In genomic region chr1:68202239-68202832, GRCh38 we compare ENCODE assay signal across 17 cellular contexts. TPM values are rescaled to one million over a fixed set of nuclear protein-coding genes. Genes with fewer than 3 reads are reported as not detected.
DNase-seq lines count a peak whose midpoint lies in the region; ATAC-seq, FAIRE-seq and TF ChIP-seq lines count a peak whose summit lies in the region.
"Had no signal": no experiment of that assay in that cellular context is flagged by ENCODE, and none has a peak within 500 bp of the region (broad histone marks: within the 10 kb centered on the region; RNA-seq: fewer than 3 reads in every experiment).

No MANE protein-coding gene starts in this region.

- POLR2A ChIA-PET in HEK293T (lab: Yijun Ruan, JAX), result no interaction called here

- H3K4me3 ChIP-seq in brain microvascular endothelial cell (ENCODE audit: low read depth, low read length) (no peak overlapping the region), mesendoderm (ENCODE audit: low read length) (no peak overlapping the region)
- H3K4me3 ChIP-seq: breast epithelium had no signal

- peaks cover 10% of the 10 kb centered on the region for H3K79me1 ChIP-seq in mesendoderm (ENCODE audit: low read length)

- H3K36me3 ChIP-seq in brain microvascular endothelial cell (replicated peaks) (no peaks in the 10 kb centered on the region), mesendoderm (ENCODE audit: control insufficient read depth, insufficient read depth, low read length) (no peaks in the 10 kb centered on the region)
- H3K36me3 ChIP-seq: breast epithelium had no signal

- H2BK5ac ChIP-seq in mesendoderm (ENCODE audit: low read length), result no peak overlapping the region

- CTCF ChIA-PET in HEK293T (lab: Yijun Ruan, JAX), result interaction anchor here (1.5 kb wide), 1 partner anchor 82 kb away, joined by 4 read pairs; no protein-coding TSS in a partner anchor

- no peak overlapping the region for H3K4me2 ChIP-seq in mesendoderm (ENCODE audit: low read length)

- peak overlapping the region; percentile 39 for H4K8ac ChIP-seq in mesendoderm (ENCODE audit: low read depth, low read length)

- H3K27ac ChIP-seq in brain microvascular endothelial cell (no peak overlapping the region), mesendoderm (ENCODE audit: low read depth, low read length) (no peak overlapping the region)
- H3K27ac ChIP-seq: RWPE1 had no signal

- no peak for FAIRE-seq in GM12891 (lab: Jason Lieb, UNC)
- FAIRE-seq: frontal cortex had no signal

- H2BK120ac ChIP-seq in mesendoderm (ENCODE audit: low read depth, low read length), result no peak overlapping the region

- no peak overlapping the region for H2BK15ac ChIP-seq in mesendoderm (replicated peaks; ENCODE audit: low read depth)

- DNase-seq in AG08395 (ENCODE audit: low spot score) (peak; percentile 29), HEK293T (ENCODE audit: extremely low spot score) (no peak), brain microvascular endothelial cell (peak; percentile 46), mesendoderm (no peak), GM12891 (ENCODE audit: insufficient read length, low spot score) (no peak), cerebellar cortex (ENCODE audit: low spot score) (no peak)
- DNase-seq: ACHN; activated CD4-positive, CD25-positive, alpha-beta regulatory T cell treated with anti-CD3 and anti-CD28 coated beads, Interleukin-2, amount 50 U/mL, for 72 hours; activated naive CD4-positive, alpha-beta T cell treated with Interleukin-2 at 50 U/mL for 16 hours; H7; immature natural killer cell had no signal

- peaks cover 21% of the 10 kb centered on the region for H3K79me2 ChIP-seq in mesendoderm (ENCODE audit: control insufficient read depth, insufficient read depth, low read length)

- H3K27me3 ChIP-seq in brain microvascular endothelial cell (replicated peaks) (no peaks in the 10 kb centered on the region), mesendoderm (ENCODE audit: insufficient read depth, low read length, poor library complexity) (no peaks in the 10 kb centered on the region)
- H3K27me3 ChIP-seq: breast epithelium had no signal

- no peak for ATAC-seq in GM19455 (IDR thresholded peaks at IDR 0.05; ENCODE audit: unreplicated experiment)
- ATAC-seq in GM18498 (IDR thresholded peaks at IDR 0.05; ENCODE audit: unreplicated experiment), result no peak
- ATAC-seq: stimulated activated memory B cell treated with anti-CD40 and anti-IgM and Interleukin-4, amounts not matched to agents 10 μg/mL and 1 μg/mL and 100 μg/mL, for 72 hours had no signal

- no peak overlapping the region for H2AK5ac ChIP-seq in mesendoderm (ENCODE audit: low read length)

- TF ChIP-seq CTCF in brain microvascular endothelial cell (IDR thresholded peaks at IDR 0.05; ENCODE audit: low read depth, low read length, missing control alignments), result no peak

- H3K56ac ChIP-seq in mesendoderm (ENCODE audit: low read length), result no peak overlapping the region

- no peak overlapping the region for H3K23ac ChIP-seq in mesendoderm (ENCODE audit: low read length)

- no peak overlapping the region for H3K4ac ChIP-seq in mesendoderm (ENCODE audit: low read depth, low read length)

- no peak for TF ChIP-seq POLR2A in GM12891 (IDR thresholded peaks at IDR 0.05; ENCODE audit: low read depth, low read length)

- H3K9ac ChIP-seq in mesendoderm (ENCODE audit: low read length), result no peak overlapping the region

- in situ Hi-C loops in brain microvascular endothelial cell (cut with HindIII; ENCODE audit: low pct_ligation_motif_present, low sequenced_read_pairs), result no loop called here

- H4K5ac ChIP-seq in mesendoderm (ENCODE audit: low read length), result no peak overlapping the region

- H3K4me1 ChIP-seq in mesendoderm (ENCODE audit: control insufficient read depth, low read depth, low read length), result peaks cover 6% of the 10 kb centered on the region
- H3K4me1 ChIP-seq: breast epithelium had no signal

- H3K18ac ChIP-seq in mesendoderm (ENCODE audit: low read length), result no peak overlapping the region

- WGBS in mesendoderm (ENCODE audit: extremely low coverage, insufficient coverage, low lambda C conversion rate), result no CpG with 5 or more reads among the region's 5 CpGs

TF ChIP-seq in HEK293T, 16 proteins besides CTCF, POLR2A, EP300 and RAD21:
- no peak for TF ChIP-seq ELF4 (IDR thresholded peaks at IDR 0.05)
- TF ChIP-seq PKNOX1 (IDR thresholded peaks at IDR 0.05), result peak; percentile 68
- TF ChIP-seq BHLHE40 (IDR thresholded peaks at IDR 0.05; ENCODE audit: borderline replicate concordance), result no peak

TF ChIP-seq in GM12891, 5 proteins besides CTCF, POLR2A, EP300 and RAD21:
- TF ChIP-seq TAF1 (IDR thresholded peaks at IDR 0.05; ENCODE audit: low read depth, low read length) (no peak), POLR2AphosphoS5 (IDR thresholded peaks at IDR 0.05; ENCODE audit: low read depth, low read length) (no peak), SPI1 (IDR thresholded peaks at IDR 0.05; ENCODE audit: low read depth, low read length) (no peak), POU2F2 (IDR thresholded peaks at IDR 0.05; ENCODE audit: low read depth, low read length) (no peak), PAX5 (IDR thresholded peaks at IDR 0.05; ENCODE audit: insufficient read depth, low read length, severe bottlenecking) (no peak)

RNA-seq across cellular contexts. Expression of gene WLS, which starts 30.0 kb away (rescaled TPM):
- 136 TPM for polyA plus RNA-seq in mesendoderm (2013, experiment 1 of 2)
- polyA plus RNA-seq in mesendoderm (2013, experiment 2 of 2), result 138 TPM
- 0.09 TPM for polyA plus RNA-seq in GM12891 (2012; ENCODE audit: low read depth, missing spikeins)
- polyA plus RNA-seq: immature natural killer cell had no signal

Comparison
In these comparisons a context has a peak if more than half of its experiments do, and no peak if none do; other contexts are left out.
1. DNase-seq: peak in AG08395 (single experiment) and brain microvascular endothelial cell (single experiment); none in HEK293T (single experiment), mesendoderm (single experiment), GM12891 (single experiment) and cerebellar cortex (single experiment).